ENCODE assay signal across 1 cellular context in the genomic region with DNA sequence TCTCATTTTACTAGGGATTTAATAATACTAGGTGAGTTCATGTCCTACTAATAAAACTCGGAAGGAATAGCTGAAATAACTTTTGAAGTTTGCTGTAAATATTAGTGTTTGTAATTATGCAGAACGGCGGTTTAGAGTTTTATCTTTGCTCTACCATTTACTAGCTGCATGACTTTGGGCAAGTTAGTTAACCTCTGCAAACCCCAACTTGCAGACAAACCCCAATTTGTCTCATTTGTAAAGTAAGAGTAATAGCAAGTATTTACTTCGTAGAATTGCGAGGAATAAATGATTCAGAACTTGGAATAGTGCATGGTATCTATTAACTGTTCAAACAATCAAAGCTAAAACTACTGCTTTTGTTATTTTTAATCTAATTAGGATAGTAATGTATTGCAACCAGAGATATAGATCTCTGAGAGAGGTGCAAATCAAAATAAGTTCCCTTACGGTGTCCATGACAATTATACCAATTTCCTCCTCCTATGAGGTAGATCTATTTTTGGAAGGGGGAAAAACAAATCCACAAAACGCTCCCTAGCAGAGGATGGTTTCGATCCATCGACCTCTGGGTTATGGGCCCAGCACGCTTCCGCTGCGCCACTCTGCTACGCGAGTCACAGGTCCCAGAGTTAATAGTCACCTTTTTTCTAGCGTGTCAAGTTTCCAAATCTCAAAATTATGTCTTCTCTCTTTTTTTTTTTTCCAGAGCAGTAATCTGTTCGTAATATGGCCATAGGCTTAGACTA.
TF ChIP-seq lines count a peak whose summit lies in the region.

No MANE protein-coding gene starts in this region.

TF ChIP-seq in K562, 482 proteins besides CTCF, POLR2A, EP300 and RAD21 (continued from another document and continues in another):
- TF ChIP-seq FOXA1 (IDR thresholded peaks at IDR 0.05; ENCODE audit: borderline replicate concordance), result no peak
- TF ChIP-seq ETV1 (tag; conservative IDR thresholded peaks at IDR 0.05; ENCODE audit: low read depth), result peak; percentile 93
- TF ChIP-seq TSC22D4 (tag; IDR thresholded peaks at IDR 0.05), result no peak
- no peak for TF ChIP-seq CHCHD3 (CRISPR knock-in tag; IDR thresholded peaks at IDR 0.05)
- TF ChIP-seq PRMT5 (CRISPR knock-in tag; IDR thresholded peaks at IDR 0.05), result no peak
- TF ChIP-seq STAG1 (CRISPR knock-in tag; IDR thresholded peaks at IDR 0.05; ENCODE audit: borderline replicate concordance), result no peak
- no peak for TF ChIP-seq ASH1L (IDR thresholded peaks at IDR 0.05; ENCODE audit: borderline replicate concordance, low read depth, partially characterized antibody)
- TF ChIP-seq, protein P1, sequence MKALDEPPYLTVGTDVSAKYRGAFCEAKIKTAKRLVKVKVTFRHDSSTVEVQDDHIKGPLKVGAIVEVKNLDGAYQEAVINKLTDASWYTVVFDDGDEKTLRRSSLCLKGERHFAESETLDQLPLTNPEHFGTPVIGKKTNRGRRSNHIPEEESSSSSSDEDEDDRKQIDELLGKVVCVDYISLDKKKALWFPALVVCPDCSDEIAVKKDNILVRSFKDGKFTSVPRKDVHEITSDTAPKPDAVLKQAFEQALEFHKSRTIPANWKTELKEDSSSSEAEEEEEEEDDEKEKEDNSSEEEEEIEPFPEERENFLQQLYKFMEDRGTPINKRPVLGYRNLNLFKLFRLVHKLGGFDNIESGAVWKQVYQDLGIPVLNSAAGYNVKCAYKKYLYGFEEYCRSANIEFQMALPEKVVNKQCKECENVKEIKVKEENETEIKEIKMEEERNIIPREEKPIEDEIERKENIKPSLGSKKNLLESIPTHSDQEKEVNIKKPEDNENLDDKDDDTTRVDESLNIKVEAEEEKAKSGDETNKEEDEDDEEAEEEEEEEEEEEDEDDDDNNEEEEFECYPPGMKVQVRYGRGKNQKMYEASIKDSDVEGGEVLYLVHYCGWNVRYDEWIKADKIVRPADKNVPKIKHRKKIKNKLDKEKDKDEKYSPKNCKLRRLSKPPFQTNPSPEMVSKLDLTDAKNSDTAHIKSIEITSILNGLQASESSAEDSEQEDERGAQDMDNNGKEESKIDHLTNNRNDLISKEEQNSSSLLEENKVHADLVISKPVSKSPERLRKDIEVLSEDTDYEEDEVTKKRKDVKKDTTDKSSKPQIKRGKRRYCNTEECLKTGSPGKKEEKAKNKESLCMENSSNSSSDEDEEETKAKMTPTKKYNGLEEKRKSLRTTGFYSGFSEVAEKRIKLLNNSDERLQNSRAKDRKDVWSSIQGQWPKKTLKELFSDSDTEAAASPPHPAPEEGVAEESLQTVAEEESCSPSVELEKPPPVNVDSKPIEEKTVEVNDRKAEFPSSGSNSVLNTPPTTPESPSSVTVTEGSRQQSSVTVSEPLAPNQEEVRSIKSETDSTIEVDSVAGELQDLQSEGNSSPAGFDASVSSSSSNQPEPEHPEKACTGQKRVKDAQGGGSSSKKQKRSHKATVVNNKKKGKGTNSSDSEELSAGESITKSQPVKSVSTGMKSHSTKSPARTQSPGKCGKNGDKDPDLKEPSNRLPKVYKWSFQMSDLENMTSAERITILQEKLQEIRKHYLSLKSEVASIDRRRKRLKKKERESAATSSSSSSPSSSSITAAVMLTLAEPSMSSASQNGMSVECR (CRISPR knock-in tag; IDR thresholded peaks at IDR 0.05), result no peak
- no peak for TF ChIP-seq DACH1 (IDR thresholded peaks at IDR 0.05; ENCODE audit: partially characterized antibody)
- no peak for TF ChIP-seq PHTF2 (CRISPR knock-in tag; IDR thresholded peaks at IDR 0.05)
- TF ChIP-seq, protein P2, sequence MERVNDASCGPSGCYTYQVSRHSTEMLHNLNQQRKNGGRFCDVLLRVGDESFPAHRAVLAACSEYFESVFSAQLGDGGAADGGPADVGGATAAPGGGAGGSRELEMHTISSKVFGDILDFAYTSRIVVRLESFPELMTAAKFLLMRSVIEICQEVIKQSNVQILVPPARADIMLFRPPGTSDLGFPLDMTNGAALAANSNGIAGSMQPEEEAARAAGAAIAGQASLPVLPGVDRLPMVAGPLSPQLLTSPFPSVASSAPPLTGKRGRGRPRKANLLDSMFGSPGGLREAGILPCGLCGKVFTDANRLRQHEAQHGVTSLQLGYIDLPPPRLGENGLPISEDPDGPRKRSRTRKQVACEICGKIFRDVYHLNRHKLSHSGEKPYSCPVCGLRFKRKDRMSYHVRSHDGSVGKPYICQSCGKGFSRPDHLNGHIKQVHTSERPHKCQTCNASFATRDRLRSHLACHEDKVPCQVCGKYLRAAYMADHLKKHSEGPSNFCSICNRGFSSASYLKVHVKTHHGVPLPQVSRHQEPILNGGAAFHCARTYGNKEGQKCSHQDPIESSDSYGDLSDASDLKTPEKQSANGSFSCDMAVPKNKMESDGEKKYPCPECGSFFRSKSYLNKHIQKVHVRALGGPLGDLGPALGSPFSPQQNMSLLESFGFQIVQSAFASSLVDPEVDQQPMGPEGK (CRISPR knock-in tag; IDR thresholded peaks at IDR 0.05; ENCODE audit: borderline replicate concordance), result 0 out of 2 replicates have a peak, but pooled peaks have one; percentile 26
- TF ChIP-seq COPS2 (conservative IDR thresholded peaks at IDR 0.05), result no peak
- TF ChIP-seq ZBED1 (IDR thresholded peaks at IDR 0.05), result no peak
- no peak; the same call in 1 of the 2 replicates for TF ChIP-seq DMBX1 (CRISPR knock-in tag; IDR thresholded peaks at IDR 0.05; ENCODE audit: borderline replicate concordance)
- no peak for TF ChIP-seq TAF9B (IDR thresholded peaks at IDR 0.05; ENCODE audit: partially characterized antibody)
- TF ChIP-seq EGR1 (conservative IDR thresholded peaks at IDR 0.05), result no peak
- TF ChIP-seq, protein P3, sequence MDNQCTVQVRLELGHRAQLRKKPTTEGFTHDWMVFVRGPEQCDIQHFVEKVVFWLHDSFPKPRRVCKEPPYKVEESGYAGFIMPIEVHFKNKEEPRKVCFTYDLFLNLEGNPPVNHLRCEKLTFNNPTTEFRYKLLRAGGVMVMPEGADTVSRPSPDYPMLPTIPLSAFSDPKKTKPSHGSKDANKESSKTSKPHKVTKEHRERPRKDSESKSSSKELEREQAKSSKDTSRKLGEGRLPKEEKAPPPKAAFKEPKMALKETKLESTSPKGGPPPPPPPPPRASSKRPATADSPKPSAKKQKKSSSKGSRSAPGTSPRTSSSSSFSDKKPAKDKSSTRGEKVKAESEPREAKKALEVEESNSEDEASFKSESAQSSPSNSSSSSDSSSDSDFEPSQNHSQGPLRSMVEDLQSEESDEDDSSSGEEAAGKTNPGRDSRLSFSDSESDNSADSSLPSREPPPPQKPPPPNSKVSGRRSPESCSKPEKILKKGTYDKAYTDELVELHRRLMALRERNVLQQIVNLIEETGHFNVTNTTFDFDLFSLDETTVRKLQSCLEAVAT (IDR thresholded peaks at IDR 0.05), result peak; percentile 47 to 77; a peak in 3 of 4 replicates
- TF ChIP-seq ZNF586 (CRISPR knock-in tag; conservative IDR thresholded peaks at IDR 0.05), result no peak
- 0 out of 2 replicates have a peak, but pooled peaks have one; percentile 33 for TF ChIP-seq FOXM1 (IDR thresholded peaks at IDR 0.05; ENCODE audit: low read depth)
- no peak for TF ChIP-seq FOXM1 (CRISPR knock-in tag; IDR thresholded peaks at IDR 0.05; ENCODE audit: low read depth)
- TF ChIP-seq, protein P4, sequence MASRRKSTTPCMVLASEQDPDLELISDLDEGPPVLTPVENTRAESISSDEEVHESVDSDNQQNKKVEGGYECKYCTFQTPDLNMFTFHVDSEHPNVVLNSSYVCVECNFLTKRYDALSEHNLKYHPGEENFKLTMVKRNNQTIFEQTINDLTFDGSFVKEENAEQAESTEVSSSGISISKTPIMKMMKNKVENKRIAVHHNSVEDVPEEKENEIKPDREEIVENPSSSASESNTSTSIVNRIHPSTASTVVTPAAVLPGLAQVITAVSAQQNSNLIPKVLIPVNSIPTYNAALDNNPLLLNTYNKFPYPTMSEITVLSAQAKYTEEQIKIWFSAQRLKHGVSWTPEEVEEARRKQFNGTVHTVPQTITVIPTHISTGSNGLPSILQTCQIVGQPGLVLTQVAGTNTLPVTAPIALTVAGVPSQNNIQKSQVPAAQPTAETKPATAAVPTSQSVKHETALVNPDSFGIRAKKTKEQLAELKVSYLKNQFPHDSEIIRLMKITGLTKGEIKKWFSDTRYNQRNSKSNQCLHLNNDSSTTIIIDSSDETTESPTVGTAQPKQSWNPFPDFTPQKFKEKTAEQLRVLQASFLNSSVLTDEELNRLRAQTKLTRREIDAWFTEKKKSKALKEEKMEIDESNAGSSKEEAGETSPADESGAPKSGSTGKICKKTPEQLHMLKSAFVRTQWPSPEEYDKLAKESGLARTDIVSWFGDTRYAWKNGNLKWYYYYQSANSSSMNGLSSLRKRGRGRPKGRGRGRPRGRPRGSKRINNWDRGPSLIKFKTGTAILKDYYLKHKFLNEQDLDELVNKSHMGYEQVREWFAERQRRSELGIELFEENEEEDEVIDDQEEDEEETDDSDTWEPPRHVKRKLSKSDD (conservative IDR thresholded peaks at IDR 0.05; ENCODE audit: low read length), result 0 out of 2 replicates have a peak, but pooled peaks have one; percentile 48
- no peak for TF ChIP-seq ZNF561 (CRISPR knock-in tag; conservative IDR thresholded peaks at IDR 0.05)
- no peak for TF ChIP-seq CBFA2T3 (IDR thresholded peaks at IDR 0.05)
- TF ChIP-seq ZNF780A (CRISPR knock-in tag; IDR thresholded peaks at IDR 0.05), result no peak
- no peak for TF ChIP-seq MIER1 (IDR thresholded peaks at IDR 0.05; ENCODE audit: low read depth)
- no peak; the same call in 1 of the 2 replicates for TF ChIP-seq ZFX (CRISPR knock-in tag; IDR thresholded peaks at IDR 0.05)
- TF ChIP-seq, protein P5, sequence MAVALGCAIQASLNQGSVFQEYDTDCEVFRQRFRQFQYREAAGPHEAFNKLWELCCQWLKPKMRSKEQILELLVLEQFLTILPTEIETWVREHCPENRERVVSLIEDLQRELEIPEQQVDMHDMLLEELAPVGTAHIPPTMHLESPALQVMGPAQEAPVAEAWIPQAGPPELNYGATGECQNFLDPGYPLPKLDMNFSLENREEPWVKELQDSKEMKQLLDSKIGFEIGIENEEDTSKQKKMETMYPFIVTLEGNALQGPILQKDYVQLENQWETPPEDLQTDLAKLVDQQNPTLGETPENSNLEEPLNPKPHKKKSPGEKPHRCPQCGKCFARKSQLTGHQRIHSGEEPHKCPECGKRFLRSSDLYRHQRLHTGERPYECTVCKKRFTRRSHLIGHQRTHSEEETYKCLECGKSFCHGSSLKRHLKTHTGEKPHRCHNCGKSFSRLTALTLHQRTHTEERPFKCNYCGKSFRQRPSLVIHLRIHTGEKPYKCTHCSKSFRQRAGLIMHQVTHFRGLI (CRISPR knock-in tag; IDR thresholded peaks at IDR 0.05), result no peak
- TF ChIP-seq KLF6 (CRISPR knock-in tag; IDR thresholded peaks at IDR 0.05; ENCODE audit: borderline replicate concordance), result no peak
- TF ChIP-seq, protein P6, sequence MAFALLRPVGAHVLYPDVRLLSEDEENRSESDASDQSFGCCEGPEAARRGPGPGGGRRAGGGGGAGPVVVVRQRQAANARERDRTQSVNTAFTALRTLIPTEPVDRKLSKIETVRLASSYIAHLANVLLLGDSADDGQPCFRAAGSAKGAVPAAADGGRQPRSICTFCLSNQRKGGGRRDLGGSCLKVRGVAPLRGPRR (CRISPR knock-in tag; IDR thresholded peaks at IDR 0.05), result no peak
- TF ChIP-seq POLR2B (IDR thresholded peaks at IDR 0.05; ENCODE audit: low read depth, partially characterized antibody), result no peak
- no peak for TF ChIP-seq CHD4 (IDR thresholded peaks at IDR 0.05; ENCODE audit: insufficient read depth, insufficient replicate concordance, low read depth, low read length, poor library complexity, severe bottlenecking)
- no peak for TF ChIP-seq RBM39 (optimal IDR thresholded peaks at IDR 0.05; ENCODE audit: low read depth, low read length)
- TF ChIP-seq, protein P7, sequence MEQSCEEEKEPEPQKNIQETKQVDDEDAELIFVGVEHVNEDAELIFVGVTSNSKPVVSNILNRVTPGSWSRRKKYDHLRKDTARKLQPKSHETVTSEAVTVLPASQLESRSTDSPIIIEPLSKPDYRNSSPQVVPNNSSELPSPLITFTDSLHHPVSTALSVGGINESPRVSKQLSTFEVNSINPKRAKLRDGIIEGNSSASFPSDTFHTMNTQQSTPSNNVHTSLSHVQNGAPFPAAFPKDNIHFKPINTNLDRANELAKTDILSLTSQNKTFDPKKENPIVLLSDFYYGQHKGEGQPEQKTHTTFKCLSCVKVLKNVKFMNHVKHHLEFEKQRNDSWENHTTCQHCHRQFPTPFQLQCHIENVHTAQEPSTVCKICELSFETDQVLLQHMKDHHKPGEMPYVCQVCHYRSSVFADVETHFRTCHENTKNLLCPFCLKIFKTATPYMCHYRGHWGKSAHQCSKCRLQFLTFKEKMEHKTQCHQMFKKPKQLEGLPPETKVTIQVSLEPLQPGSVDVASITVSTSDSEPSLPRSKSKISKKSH (CRISPR knock-in tag; IDR thresholded peaks at IDR 0.05), result no peak
- peak; percentile 46; the same call in 1 of the 2 replicates for TF ChIP-seq CTBP1 (IDR thresholded peaks at IDR 0.05; ENCODE audit: borderline replicate concordance)
- TF ChIP-seq ZC3H8 (IDR thresholded peaks at IDR 0.05), result no peak
- no peak for TF ChIP-seq NFE2 (IDR thresholded peaks at IDR 0.05; ENCODE audit: low read depth)
- no peak for TF ChIP-seq SAFB2 (IDR thresholded peaks at IDR 0.05; ENCODE audit: borderline replicate concordance, low read depth, low read length, severe bottlenecking)
- TF ChIP-seq, protein P8, sequence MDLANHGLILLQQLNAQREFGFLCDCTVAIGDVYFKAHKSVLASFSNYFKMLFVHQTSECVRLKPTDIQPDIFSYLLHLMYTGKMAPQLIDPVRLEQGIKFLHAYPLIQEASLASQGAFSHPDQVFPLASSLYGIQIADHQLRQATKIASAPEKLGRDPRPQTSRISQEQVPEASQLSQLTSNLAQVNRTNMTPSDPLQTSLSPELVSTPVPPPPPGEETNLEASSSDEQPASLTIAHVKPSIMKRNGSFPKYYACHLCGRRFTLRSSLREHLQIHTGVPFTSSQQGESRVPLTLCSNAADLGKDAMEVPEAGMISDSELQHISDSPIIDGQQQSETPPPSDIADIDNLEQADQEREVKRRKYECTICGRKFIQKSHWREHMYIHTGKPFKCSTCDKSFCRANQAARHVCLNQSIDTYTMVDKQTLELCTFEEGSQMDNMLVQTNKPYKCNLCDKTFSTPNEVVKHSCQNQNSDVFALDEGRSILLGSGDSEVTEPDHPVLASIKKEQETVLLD (IDR thresholded peaks at IDR 0.05), result peak; percentile 67; the same call in 1 of the 2 replicates
- no peak for TF ChIP-seq ADNP (tag; IDR thresholded peaks at IDR 0.05)
- TF ChIP-seq, protein P9, sequence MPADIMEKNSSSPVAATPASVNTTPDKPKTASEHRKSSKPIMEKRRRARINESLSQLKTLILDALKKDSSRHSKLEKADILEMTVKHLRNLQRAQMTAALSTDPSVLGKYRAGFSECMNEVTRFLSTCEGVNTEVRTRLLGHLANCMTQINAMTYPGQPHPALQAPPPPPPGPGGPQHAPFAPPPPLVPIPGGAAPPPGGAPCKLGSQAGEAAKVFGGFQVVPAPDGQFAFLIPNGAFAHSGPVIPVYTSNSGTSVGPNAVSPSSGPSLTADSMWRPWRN (IDR thresholded peaks at IDR 0.05; ENCODE audit: low read depth), result peak; percentile 75; the same call in 1 of the 2 replicates
- no peak for TF ChIP-seq GABPB1 (CRISPR knock-in tag; IDR thresholded peaks at IDR 0.05)
- no peak for TF ChIP-seq NUFIP1 (IDR thresholded peaks at IDR 0.05; ENCODE audit: partially characterized antibody)
- TF ChIP-seq MEF2D (tag; conservative IDR thresholded peaks at IDR 0.05; ENCODE audit: low read depth), result peak; percentile 97
- no peak for TF ChIP-seq KDM5B (IDR thresholded peaks at IDR 0.05; ENCODE audit: insufficient replicate concordance, low read depth, low read length)
- no peak for TF ChIP-seq SIX5 (IDR thresholded peaks at IDR 0.05; ENCODE audit: borderline replicate concordance in 1 of 2, insufficient read depth in 1 of 2, low read depth in 1 of 2, low read length in 2 of 2)
- TF ChIP-seq ZBTB17 (CRISPR knock-in tag; IDR thresholded peaks at IDR 0.05), result no peak
- no peak for TF ChIP-seq ZNF584 (CRISPR knock-in tag; IDR thresholded peaks at IDR 0.05; ENCODE audit: low read depth)
- TF ChIP-seq HNRNPH1 (optimal IDR thresholded peaks at IDR 0.05; ENCODE audit: low read depth, low read length), result no peak
